Comparison of ENCODE assay signal across 1 cellular context in genomic region chr5:54312499-54312898, GRCh38.
TF ChIP-seq lines count a peak whose summit lies in the region.

No MANE protein-coding gene starts in this region.

TF ChIP-seq in K562, 482 proteins besides CTCF, POLR2A, EP300 and RAD21 (continued from another document and continues in another):
- no peak for TF ChIP-seq PBX2 (CRISPR knock-in tag; IDR thresholded peaks at IDR 0.05; ENCODE audit: low read depth)
- peak; percentile 49 for TF ChIP-seq PBX2 (tag; conservative IDR thresholded peaks at IDR 0.05; ENCODE audit: low read depth)
- TF ChIP-seq ZNF395 (CRISPR knock-in tag; IDR thresholded peaks at IDR 0.05), result no peak
- no peak for TF ChIP-seq SRSF1 (IDR thresholded peaks at IDR 0.05; ENCODE audit: low read depth, low read length)
- no peak for TF ChIP-seq TARDBP (IDR thresholded peaks at IDR 0.05)
- TF ChIP-seq SRF (CRISPR knock-in tag; IDR thresholded peaks at IDR 0.05), result no peak
- no peak for TF ChIP-seq ATF6 (CRISPR knock-in tag; IDR thresholded peaks at IDR 0.05)
- no peak for TF ChIP-seq ZNF699 (CRISPR knock-in tag; IDR thresholded peaks at IDR 0.05; ENCODE audit: insufficient replicate concordance)
- no peak for TF ChIP-seq THRB (CRISPR knock-in tag; conservative IDR thresholded peaks at IDR 0.05)
- no peak for TF ChIP-seq SPI1 (IDR thresholded peaks at IDR 0.05; ENCODE audit: borderline replicate concordance, low read depth, low read length)
- no peak for TF ChIP-seq CUX1 (CRISPR knock-in tag; IDR thresholded peaks at IDR 0.05)
- TF ChIP-seq ELF1 (tag; IDR thresholded peaks at IDR 0.05), result no peak
- TF ChIP-seq MTA2 (IDR thresholded peaks at IDR 0.05; ENCODE audit: low read depth), result no peak
- TF ChIP-seq NR4A1 (CRISPR knock-in tag; IDR thresholded peaks at IDR 0.05), result no peak
- no peak for TF ChIP-seq NR4A1 (tag; IDR thresholded peaks at IDR 0.05)
- no peak for TF ChIP-seq ZBTB40 (IDR thresholded peaks at IDR 0.05)
- TF ChIP-seq ZBTB40 (CRISPR knock-in tag; IDR thresholded peaks at IDR 0.05), result no peak
- TF ChIP-seq DPF2 (IDR thresholded peaks at IDR 0.05), result no peak
- TF ChIP-seq NR2C2 (CRISPR knock-in tag; IDR thresholded peaks at IDR 0.05), result no peak
- no peak for TF ChIP-seq NR2C2 (tag; IDR thresholded peaks at IDR 0.05)
- no peak for TF ChIP-seq NR1H2 (CRISPR knock-in tag; IDR thresholded peaks at IDR 0.05)
- TF ChIP-seq SIN3A (IDR thresholded peaks at IDR 0.05; ENCODE audit: borderline replicate concordance in 2 of 2, control insufficient read depth in 1 of 2, low read depth in 2 of 2, low read length in 2 of 2), result no peak
- no peak for TF ChIP-seq GTF3C2 (IDR thresholded peaks at IDR 0.05; ENCODE audit: borderline replicate concordance, extremely low read depth, insufficient read length)
- no peak for TF ChIP-seq ELF4 (CRISPR knock-in tag; IDR thresholded peaks at IDR 0.05)
- no peak for TF ChIP-seq NFE2L1 (tag; IDR thresholded peaks at IDR 0.05; ENCODE audit: borderline replicate concordance, low read depth)
- TF ChIP-seq GABPA (tag; conservative IDR thresholded peaks at IDR 0.05; ENCODE audit: low read depth), result no peak
- no peak for TF ChIP-seq YY1 (IDR thresholded peaks at IDR 0.05; ENCODE audit: borderline replicate concordance in 1 of 3, control insufficient read depth in 1 of 3, extremely low read depth in 1 of 3, insufficient read depth in 3 of 3, insufficient read length in 1 of 3, insufficient replicate concordance in 2 of 3, low read depth in 1 of 3, low read length in 2 of 3)
- TF ChIP-seq ZNF57 (CRISPR knock-in tag; IDR thresholded peaks at IDR 0.05), result no peak
